In genomic region chr7:83547526-83547925, GRCh38 we compare ENCODE assay signal across 9 cellular contexts.
A peak's percentile ranks its signal among the peaks of the same experiment; 100 is the strongest.
DNase-seq lines count a peak whose midpoint lies in the region; ATAC-seq and TF ChIP-seq lines count a peak whose summit lies in the region.
"Had no signal": no experiment of that assay in that cellular context is flagged by ENCODE, and none has a peak within 500 bp of the region (broad histone marks: within the 10 kb centered on the region; RNA-seq: fewer than 3 reads in every experiment).

No MANE protein-coding gene starts in this region.

- H3K36me3 Mint-ChIP-seq in naive thymus-derived CD4-positive, alpha-beta T cell, result no peaks in the 10 kb centered on the region

- peaks cover 0 to 7% (median 0%) of the 10 kb centered on the region in 11 donors for H3K9me3 Mint-ChIP-seq in naive thymus-derived CD4-positive, alpha-beta T cell

- H3K36me3 ChIP-seq in naive thymus-derived CD4-positive, alpha-beta T cell (ENCODE audit: control insufficient read depth in 2 of 3, insufficient read depth in 3 of 3, low read length in 3 of 3), result no peaks in the 10 kb centered on the region

- H3K4me3 Mint-ChIP-seq in naive thymus-derived CD4-positive, alpha-beta T cell, result no peak overlapping the region
- H3K4me3 Mint-ChIP-seq: dendritic cell treated with granulocyte-macrophage colony-stimulating factor and Interleukin-4, amounts not matched to agents 40 ng/mL and 50 ng/mL, for 4 days had no signal

- H3K4me3 ChIP-seq in fibroblast of villous mesenchyme (ENCODE audit: low read depth, low read length), result no peak overlapping the region
- no peak overlapping the region for H3K4me3 ChIP-seq in naive thymus-derived CD4-positive, alpha-beta T cell (ENCODE audit: low read length)

- CTCF ChIA-PET in naive thymus-derived CD4-positive, alpha-beta T cell (lab: Charles Lee), result no interaction called here

- no peak overlapping the region for H3K27ac Mint-ChIP-seq in naive thymus-derived CD4-positive, alpha-beta T cell
- H3K27ac Mint-ChIP-seq: dendritic cell treated with granulocyte-macrophage colony-stimulating factor and Interleukin-4, amounts not matched to agents 40 ng/mL and 50 ng/mL, for 4 days had no signal

- no peaks in the 10 kb centered on the region for H3K4me1 Mint-ChIP-seq in naive thymus-derived CD4-positive, alpha-beta T cell

- no peaks in the 10 kb centered on the region for H3K9me3 ChIP-seq in naive thymus-derived CD4-positive, alpha-beta T cell (ENCODE audit: control insufficient read depth in 2 of 3, low read length in 3 of 3)

- DNase-seq in NCI-H2196 treated with DMSO at 0.1 percent for 48 hours (lab: John Stamatoyannopoulos, UW; ENCODE audit: unreplicated experiment) (peak; percentile 5), fibroblast of villous mesenchyme (ENCODE audit: low read depth) (peak; percentile 2), anterior cingulate cortex (lab: John Stamatoyannopoulos, UW) (no peak), midbrain (lab: John Stamatoyannopoulos, UW) (no peak)
- DNase-seq in activated naive CD4-positive, alpha-beta T cell treated with anti-CD3 and anti-CD28 coated beads, Interleukin-2, amount 50 U/mL, for 16 hours, result no peak
- DNase-seq in naive thymus-derived CD4-positive, alpha-beta T cell, result no peak

- no peak for TF ChIP-seq POLR2A in GM18505 (IDR thresholded peaks at IDR 0.05; ENCODE audit: borderline replicate concordance, extremely low read depth, insufficient read depth, insufficient read length)

- no peaks in the 10 kb centered on the region for H3K4me1 ChIP-seq in naive thymus-derived CD4-positive, alpha-beta T cell (ENCODE audit: control insufficient read depth in 2 of 2, insufficient read depth in 2 of 2, low read length in 2 of 2)

- H3K27ac ChIP-seq in naive thymus-derived CD4-positive, alpha-beta T cell (ENCODE audit: low read depth, low read length), result no peak overlapping the region

- H3K27me3 ChIP-seq in naive thymus-derived CD4-positive, alpha-beta T cell (ENCODE audit: control insufficient read depth in 2 of 2, insufficient read depth in 2 of 2, low read length in 2 of 2), result no peaks in the 10 kb centered on the region

- ATAC-seq in GM18505 (IDR thresholded peaks at IDR 0.05; ENCODE audit: unreplicated experiment) (peak; percentile 96), HG02981 (IDR thresholded peaks at IDR 0.05; ENCODE audit: unreplicated experiment) (peak; percentile 96)
- no peak for ATAC-seq in naive thymus-derived CD4-positive, alpha-beta T cell

- no peaks in the 10 kb centered on the region for H3K27me3 Mint-ChIP-seq in naive thymus-derived CD4-positive, alpha-beta T cell
- H3K27me3 Mint-ChIP-seq: dendritic cell treated with granulocyte-macrophage colony-stimulating factor and Interleukin-4, amounts not matched to agents 40 ng/mL and 50 ng/mL, for 4 days had no signal

- TF ChIP-seq CTCF in fibroblast of villous mesenchyme (IDR thresholded peaks at IDR 0.05; ENCODE audit: insufficient read depth, low read depth, low read length), result no peak

- intact Hi-C loops in naive thymus-derived CD4-positive, alpha-beta T cell (cut with micrococcal nuclease), result no loop called here

- POLR2A ChIA-PET in naive thymus-derived CD4-positive, alpha-beta T cell (lab: Charles Lee), result no interaction called here

Comparison
In these comparisons a context has a peak if more than half of its experiments do, and no peak if none do; other contexts are left out.
1. DNase-seq: peak in NCI-H2196 treated with DMSO at 0.1 percent for 48 hours (single experiment) and fibroblast of villous mesenchyme (single experiment); none in anterior cingulate cortex (0 of 58), activated naive CD4-positive, alpha-beta T cell treated with anti-CD3 and anti-CD28 coated beads, Interleukin-2, amount 50 U/mL, for 16 hours (single experiment), midbrain (single experiment) and naive thymus-derived CD4-positive, alpha-beta T cell (0 of 9).